35 cellular contexts compared by ENCODE assay signal in the genomic region with DNA sequence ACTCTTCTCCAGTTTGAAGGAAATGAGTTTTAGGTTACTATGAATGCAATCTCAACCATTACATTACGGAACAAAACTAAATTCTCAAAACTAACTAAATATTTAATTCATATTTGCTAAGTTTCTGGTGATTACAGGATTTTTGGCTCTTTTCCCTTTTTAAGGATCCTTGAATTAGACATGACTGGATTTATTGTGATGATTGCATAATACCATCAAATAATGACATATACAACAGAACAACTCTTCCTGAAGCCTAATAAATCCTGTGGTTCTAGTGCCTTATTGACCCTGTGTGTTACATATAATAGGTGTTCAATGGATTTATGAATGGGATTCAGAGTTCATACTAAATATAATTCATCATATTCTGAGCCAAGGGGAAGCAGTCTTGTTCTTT.
"Had no signal": no experiment of that assay in that cellular context is flagged by ENCODE, and none has a peak within 500 bp of the region (broad histone marks: within the 10 kb centered on the region; RNA-seq: fewer than 3 reads in every experiment).

No MANE protein-coding gene starts in this region.

- H3K4me3 ChIP-seq: MG63 had no signal

- H3K36me3 ChIP-seq: MG63 had no signal

- H3K27me3 ChIP-seq: MG63 had no signal

- DNase-seq: Kasumi-1, MG63, MM.1S, MV-4-11, NCI-H1048, NCI-H1092, NCI-H1105, NCI-H1105 treated with DMSO at 0.1 percent for 48 hours, NCI-H1417, NCI-H1417 treated with DMSO at 0.1 percent for 48 hours, NCI-H1436, NCI-H1436 treated with DMSO at 0.1 percent for 48 hours, NCI-H146, NCI-H1694, NCI-H1694 treated with DMSO at 0.1 percent for 48 hours, NCI-H187, NCI-H187 treated with DMSO at 0.1 percent for 48 hours, NCI-H1930, NCI-H2029, NCI-H2029 treated with DMSO at 0.1 percent for 48 hours, NCI-H2081, NCI-H2081 treated with DMSO at 0.1 percent for 48 hours, NCI-H2107, NCI-H2171, NCI-H2171 treated with DMSO at 0.1 percent for 48 hours, NCI-H2227 treated with DMSO at 0.1 percent for 48 hours, NCI-H226, NCI-H345, NCI-H446, NCI-H446 treated with DMSO at 0.1 percent for 48 hours, NCI-H510A, NCI-H510A treated with DMSO at 0.1 percent for 48 hours, NCI-H524, NCI-H524 treated with DMSO at 0.1 percent for 48 hours, NCI-H526 had no signal
